ENCODE assay signal across 8 cellular contexts in genomic region chr4:8427761-8428287, GRCh38. TPM values are rescaled to one million over a fixed set of nuclear protein-coding genes. Genes with fewer than 3 reads are reported as not detected.
DNase-seq lines count a peak whose midpoint lies in the region; ATAC-seq and TF ChIP-seq lines count a peak whose summit lies in the region.

No MANE protein-coding gene starts in this region.

- peak overlapping the region; percentile 98 for H3K9ac ChIP-seq in endodermal cell (ENCODE audit: extremely low read depth, low read length, poor library complexity, severe bottlenecking)

- WGBS in endodermal cell (ENCODE audit: insufficient coverage in 1 of 2, insufficient read length in 1 of 2), 2 experiments: 10 to 33% methylated on average over 7 to 21 of the region's 21 CpGs

- H3K4me1 Mint-ChIP-seq in CD8-positive, alpha-beta memory T cell: peaks cover 26 to 39% (median 38%) of the 10 kb centered on the region in 3 donors
- peaks cover 17% of the 10 kb centered on the region for H3K4me1 Mint-ChIP-seq in endodermal cell

- no peak for DNase-seq in CD8-positive, alpha-beta memory T cell
- DNase-seq in SJCRH30 (peak; percentile 76 to 84), endodermal cell (no peak), mucosa of gallbladder (ENCODE audit: low spot score) (peak; percentile 25), SW 1271 (lab: John Stamatoyannopoulos, UW) (no peak)
- no peak for DNase-seq in activated CD8-positive, alpha-beta memory T cell treated with anti-CD3 and anti-CD28 coated beads for 24 hours

- CTCF ChIA-PET in CD8-positive, alpha-beta memory T cell (lab: Charles Lee): interaction anchor here (2.0 kb wide), 1 partner anchor 22 kb away, joined by 5 read pairs; no protein-coding TSS in a partner anchor

- peak overlapping the region; percentile 67 for H3K27ac ChIP-seq in CD8-positive, alpha-beta memory T cell (ENCODE audit: low read depth, low read length)
- H3K27ac ChIP-seq in SJCRH30 (peak overlapping the region; percentile 89), endodermal cell (ENCODE audit: low read depth, low read length) (peak overlapping the region; percentile 81)

- POLR2A ChIA-PET in CD8-positive, alpha-beta memory T cell (lab: Charles Lee): interaction anchor here (1.9 kb wide), 1 partner anchor 12 kb away, joined by 8 read pairs; the partner anchor contains the start of genes ACOX3 and TRMT44

- H3K9me3 Mint-ChIP-seq in CD8-positive, alpha-beta memory T cell: no peaks in the 10 kb centered on the region
- peaks cover 39% of the 10 kb centered on the region for H3K9me3 Mint-ChIP-seq in endodermal cell

- peak overlapping the region; percentile 90 for H3K4me3 ChIP-seq in CD8-positive, alpha-beta memory T cell (ENCODE audit: low read length)
- H3K4me3 ChIP-seq in SJCRH30 (peak overlapping the region; percentile 59), endodermal cell (ENCODE audit: low read length) (peak overlapping the region; percentile 96)

- peak; percentile 58 for ATAC-seq in GM19324 (IDR thresholded peaks at IDR 0.05; ENCODE audit: low FRiP score, unreplicated experiment)
- peak; percentile 50 for ATAC-seq in HG03280 (IDR thresholded peaks at IDR 0.05; ENCODE audit: unreplicated experiment)

- H3K27me3 ChIP-seq in CD8-positive, alpha-beta memory T cell (ENCODE audit: insufficient read depth, low read length, poor library complexity, severe bottlenecking): no peaks in the 10 kb centered on the region
- H3K27me3 ChIP-seq in SJCRH30 (no peaks in the 10 kb centered on the region), endodermal cell (ENCODE audit: control insufficient read depth, insufficient read depth, low read length, poor library complexity, severe bottlenecking) (no peaks in the 10 kb centered on the region)

- H3K9me3 ChIP-seq in CD8-positive, alpha-beta memory T cell (ENCODE audit: low read length): no peaks in the 10 kb centered on the region
- H3K9me3 ChIP-seq in SJCRH30 (replicated peaks) (no peaks in the 10 kb centered on the region), endodermal cell (ENCODE audit: control insufficient read depth, low read length) (peaks cover 35% of the 10 kb centered on the region)

- H3K27ac Mint-ChIP-seq in CD8-positive, alpha-beta memory T cell: peak overlapping the region; percentile 76 to 99 (median 92)
- peak overlapping the region; percentile 81 for H3K27ac Mint-ChIP-seq in endodermal cell

- peak overlapping the region; percentile 92 to 98 (median 95) for H3K4me3 Mint-ChIP-seq in CD8-positive, alpha-beta memory T cell
- peak overlapping the region; percentile 87 for H3K4me3 Mint-ChIP-seq in endodermal cell

- H3K36me3 ChIP-seq in CD8-positive, alpha-beta memory T cell (ENCODE audit: insufficient read depth, low read length): no peaks in the 10 kb centered on the region
- H3K36me3 ChIP-seq in SJCRH30: peaks cover 6% of the 10 kb centered on the region; the same call in 1 of the 2 replicates
- peaks cover 17% of the 10 kb centered on the region for H3K36me3 ChIP-seq in endodermal cell (ENCODE audit: control insufficient read depth, insufficient read depth, low read length)

- peaks cover 0 to 3% of the 10 kb centered on the region in 2 donors for H3K27me3 Mint-ChIP-seq in CD8-positive, alpha-beta memory T cell
- H3K27me3 Mint-ChIP-seq in endodermal cell (ENCODE audit: insufficient read depth): no peaks in the 10 kb centered on the region

- TF ChIP-seq CTCF in endodermal cell (conservative IDR thresholded peaks at IDR 0.05): no peak

- H3K4me1 ChIP-seq in CD8-positive, alpha-beta memory T cell (ENCODE audit: insufficient read depth, low read length): peaks cover 16% of the 10 kb centered on the region
- peaks cover 6% of the 10 kb centered on the region for H3K4me1 ChIP-seq in SJCRH30
- H3K4me1 ChIP-seq in endodermal cell (ENCODE audit: control insufficient read depth, insufficient read depth, low read length): no peaks in the 10 kb centered on the region

- peaks cover 0 to 15% (median 1%) of the 10 kb centered on the region in 3 donors for H3K36me3 Mint-ChIP-seq in CD8-positive, alpha-beta memory T cell
- H3K36me3 Mint-ChIP-seq in endodermal cell (ENCODE audit: low read depth): peaks cover 39% of the 10 kb centered on the region

RNA-seq across cellular contexts. Expression of gene ACOX3, which starts 12.7 kb away (rescaled TPM):
- 10 to 100 TPM; 22.3 to 24.9 TPM for total RNA-seq in CD8-positive, alpha-beta memory T cell
- polyA plus RNA-seq in CD8-positive, alpha-beta memory T cell: 14.2 TPM
- 20.0 and 21.4 TPM in 2 replicates for total RNA-seq in SJCRH30 (2014; rRNA removed; shearing (Covaris generic))
- total RNA-seq in endodermal cell: 100 to 1,000 TPM in 1 of 2 donors, 10 to 100 TPM in 1; 55.1 to 146 TPM
- polyA plus RNA-seq in endodermal cell (2013, experiment 1 of 2): 23.7 TPM
- 23.1 TPM for polyA plus RNA-seq in endodermal cell (2013, experiment 2 of 2)
- 29.0 TPM for total RNA-seq in mucosa of gallbladder

RNA-seq across cellular contexts. Expression of gene TRMT44, which starts 12.8 kb away (rescaled TPM):
- total RNA-seq in CD8-positive, alpha-beta memory T cell: 10 to 100 TPM; 25.2 to 25.6 TPM
- 13.8 TPM for polyA plus RNA-seq in CD8-positive, alpha-beta memory T cell
- 13.5 and 14.3 TPM in 2 replicates for total RNA-seq in SJCRH30 (2014; rRNA removed; shearing (Covaris generic))
- total RNA-seq in endodermal cell (100 to 1,000 TPM in 1 of 2 donors, 10 to 100 TPM in 1; 45.9 to 114 TPM), mucosa of gallbladder (22.8 TPM)
- polyA plus RNA-seq in endodermal cell (2013, experiment 1 of 2): 27.2 TPM
- polyA plus RNA-seq in endodermal cell (2013, experiment 2 of 2): 32.3 TPM

Comparison
In these comparisons a context has a peak if more than half of its experiments do, and no peak if none do; other contexts are left out.
1. DNase-seq: peak in SJCRH30 (2 of 2) and mucosa of gallbladder (single experiment); none in CD8-positive, alpha-beta memory T cell (0 of 5), endodermal cell (single experiment), SW 1271 (0 of 2) and activated CD8-positive, alpha-beta memory T cell treated with anti-CD3 and anti-CD28 coated beads for 24 hours (single experiment).
2. Peak in every context shown above with its lines, with median percentiles within 50 percentile points of each other: H3K27ac ChIP-seq and H3K4me3 ChIP-seq.